8 cellular contexts compared by ENCODE assay signal in genomic region chr9:132268725-132269352, GRCh38.
DNase-seq lines count a peak whose midpoint lies in the region; ATAC-seq and TF ChIP-seq lines count a peak whose summit lies in the region.

No MANE protein-coding gene starts in this region.

- POLR2A ChIA-PET in activated naive CD8-positive, alpha-beta T cell treated with anti-CD3 and anti-CD28 coated beads, Interleukin-2, amount 10 ng/mL, durations not matched to agents 7 days and 5 days (lab: Charles Lee), result no interaction called here

- H2AFZ ChIP-seq in SU-DHL-6 (ENCODE audit: low read depth, low read length, severe bottlenecking), result no peak overlapping the region

- no peaks in the 10 kb centered on the region for H3K27me3 Mint-ChIP-seq in activated naive CD8-positive, alpha-beta T cell treated with anti-CD3 and anti-CD28 coated beads, Interleukin-2, amount 10 ng/mL, durations not matched to agents 7 days and 5 days

- H3K79me2 ChIP-seq in SU-DHL-6 (ENCODE audit: insufficient read depth, low read length), result no peaks in the 10 kb centered on the region

- no peaks in the 10 kb centered on the region for H3K4me1 Mint-ChIP-seq in activated naive CD8-positive, alpha-beta T cell treated with anti-CD3 and anti-CD28 coated beads, Interleukin-2, amount 10 ng/mL, durations not matched to agents 7 days and 5 days

- H3K4me3 Mint-ChIP-seq in activated naive CD8-positive, alpha-beta T cell treated with anti-CD3 and anti-CD28 coated beads, Interleukin-2, amount 10 ng/mL, durations not matched to agents 7 days and 5 days, result no peak overlapping the region

- no peaks in the 10 kb centered on the region for H3K9me2 ChIP-seq in SU-DHL-6 (replicated peaks; ENCODE audit: insufficient read depth, low read length)

- H3K36me3 ChIP-seq in SU-DHL-6 (ENCODE audit: low read length) (peaks cover 55% of the 10 kb centered on the region), heart right ventricle (peaks cover 0 to 98% (median 33%) of the 10 kb centered on the region in 9 donors)

- 0 out of 2 replicates have a peak overlapping the region, but pooled peaks have one; percentile 15 for H3K27ac ChIP-seq in SU-DHL-6 (ENCODE audit: low read depth, low read length)
- peak overlapping the region in 4 of 10 donors; percentile 17 to 71 (median 36) for H3K27ac ChIP-seq in heart right ventricle

- peaks cover 15% of the 10 kb centered on the region for H3F3A ChIP-seq in SU-DHL-6 (ENCODE audit: insufficient read depth)

- no peak overlapping the region for H3K4me2 ChIP-seq in SU-DHL-6 (ENCODE audit: low read depth, low read length, poor library complexity, severe bottlenecking)

- H3K4me3 ChIP-seq in NB4 (ENCODE audit: low read depth, low read length), result no peak overlapping the region
- H3K4me3 ChIP-seq in SU-DHL-6 (ENCODE audit: insufficient read depth, low read length, poor library complexity, severe bottlenecking), result no peak overlapping the region
- H3K4me3 ChIP-seq in heart right ventricle, result no peak overlapping the region

- peak; percentile 88 for DNase-seq in ELF-1 (ENCODE audit: low read depth, low spot score)
- DNase-seq in NB4 (ENCODE audit: low read depth), result peak; percentile 72
- peak; percentile 74 for DNase-seq in activated naive CD8-positive, alpha-beta T cell treated with anti-CD3 and anti-CD28 coated beads, Interleukin-2, amount 10 ng/mL, durations not matched to agents 7 days and 5 days
- DNase-seq in heart right ventricle, result peak; percentile 64 to 66
- DNase-seq in sciatic nerve (ENCODE audit: low spot score), result peak; percentile 78

- no peaks in the 10 kb centered on the region for H3K9me3 Mint-ChIP-seq in activated naive CD8-positive, alpha-beta T cell treated with anti-CD3 and anti-CD28 coated beads, Interleukin-2, amount 10 ng/mL, durations not matched to agents 7 days and 5 days

- H3K36me3 Mint-ChIP-seq in activated naive CD8-positive, alpha-beta T cell treated with anti-CD3 and anti-CD28 coated beads, Interleukin-2, amount 10 ng/mL, durations not matched to agents 7 days and 5 days, result peaks cover 20% of the 10 kb centered on the region

- 28 to 35% methylated on average over 10 of the region's 10 CpGs for WGBS in heart right ventricle, 2 donors

- TF ChIP-seq CTCF in NB4 (IDR thresholded peaks at IDR 0.05; ENCODE audit: low read depth, low read length) (peak; percentile 80), SU-DHL-6 (IDR thresholded peaks at IDR 0.05; ENCODE audit: insufficient read depth, low read length, poor library complexity, severe bottlenecking) (peak; percentile 97), heart right ventricle (IDR thresholded peaks at IDR 0.05) (peak; percentile 83 to 94 (median 91))

- H3K4me1 ChIP-seq in heart right ventricle, result peaks cover 0 to 42% (median 17%) of the 10 kb centered on the region in 9 donors

- H4K20me1 ChIP-seq in SU-DHL-6 (ENCODE audit: low read depth, low read length), result no peaks in the 10 kb centered on the region; the same call in 1 of the 2 replicates

- H3K9ac ChIP-seq in SU-DHL-6 (ENCODE audit: low read length), result no peak overlapping the region

- H3K27ac Mint-ChIP-seq in activated naive CD8-positive, alpha-beta T cell treated with anti-CD3 and anti-CD28 coated beads, Interleukin-2, amount 10 ng/mL, durations not matched to agents 7 days and 5 days, result no peak overlapping the region

- H3K9me3 ChIP-seq in SU-DHL-6 (ENCODE audit: insufficient read depth, low read length) (no peaks in the 10 kb centered on the region), heart right ventricle (no peaks in the 10 kb centered on the region)

- ATAC-seq in activated naive CD8-positive, alpha-beta T cell treated with anti-CD3 and anti-CD28 coated beads, Interleukin-2, amount 10 ng/mL, durations not matched to agents 7 days and 5 days (ENCODE audit: low read depth), result peak; percentile 52
- ATAC-seq in heart right ventricle (peak; percentile 28 to 70 (median 60)), sciatic nerve (no peak), GM18867 (IDR thresholded peaks at IDR 0.05; ENCODE audit: unreplicated experiment) (no peak), HG03432 (IDR thresholded peaks at IDR 0.05; ENCODE audit: unreplicated experiment) (no peak)

- intact Hi-C loops in heart right ventricle (cut with DNase I), result loop anchor here in 5 of 10 donors (1.0 to 5.0 kb wide), 3 partner anchors 506 to 507 kb away; no protein-coding TSS in a partner anchor
- intact Hi-C loops in sciatic nerve (cut with DNase I), result no loop called here

- TF ChIP-seq POLR2A in NB4 (IDR thresholded peaks at IDR 0.05; ENCODE audit: extremely low read depth, insufficient read length), result no peak

- H3K27me3 ChIP-seq in SU-DHL-6 (ENCODE audit: low read length) (no peaks in the 10 kb centered on the region), heart right ventricle (no peaks in the 10 kb centered on the region)

Comparison
In these comparisons a context has a peak if more than half of its experiments do, and no peak if none do; other contexts are left out.
1. ATAC-seq: peak in activated naive CD8-positive, alpha-beta T cell treated with anti-CD3 and anti-CD28 coated beads, Interleukin-2, amount 10 ng/mL, durations not matched to agents 7 days and 5 days (single experiment) and heart right ventricle (8 of 8); none in sciatic nerve (single experiment), GM18867 (single experiment) and HG03432 (single experiment).
2. Peak in every context shown above with its lines, with median percentiles within 50 percentile points of each other: DNase-seq and CTCF ChIP-seq.